ENCODE assay signal across 30 cellular contexts in genomic region chr7:104758504-104758903, GRCh38.
A peak's percentile ranks its signal among the peaks of the same experiment; 100 is the strongest.
DNase-seq lines count a peak whose midpoint lies in the region; ATAC-seq and TF ChIP-seq lines count a peak whose summit lies in the region.
"Had no signal": no experiment of that assay in that cellular context is flagged by ENCODE, and none has a peak within 500 bp of the region (broad histone marks: within the 10 kb centered on the region; RNA-seq: fewer than 3 reads in every experiment).

No MANE protein-coding gene starts in this region.

- peaks cover 4% of the 10 kb centered on the region for H3K9me3 Mint-ChIP-seq in chondrocyte (ENCODE audit: low read depth)
- H3K9me3 Mint-ChIP-seq: activated naive CD4-positive, alpha-beta T cell treated with anti-CD3 and anti-CD28 coated beads, Interleukin-2, amount 50 U/mL, for 72 hours had no signal

- no peak overlapping the region for H3K4me3 ChIP-seq in lower leg skin (ENCODE audit: low read depth, poor library complexity, severe bottlenecking)
- H3K4me3 ChIP-seq: cardiac muscle cell, colonic mucosa, psoas muscle, SJSA1, stomach, thyroid gland had no signal

- no peak for TF ChIP-seq CTCF in chondrocyte (IDR thresholded peaks at IDR 0.05)
- no peak for TF ChIP-seq CTCF in lower leg skin (IDR thresholded peaks at IDR 0.05)

- DNase-seq in DMS 273 treated with DMSO at 0.1 percent for 48 hours (lab: John Stamatoyannopoulos, UW) (peak; percentile 63), LHCN-M2 (ENCODE audit: low read depth) (peak; percentile 46), astrocyte of the hippocampus (ENCODE audit: low read depth, low spot score) (peak; percentile 7), kidney tubule cell (ENCODE audit: low spot score) (peak; percentile 23), chondrocyte (ENCODE audit: low spot score) (no peak), lower leg skin (ENCODE audit: low spot score in 2 of 2) (no peak), HPDE6-E6E7 (ENCODE audit: extremely low spot score) (no peak)
- DNase-seq: activated CD4-positive, alpha-beta T cell treated with anti-CD3 and anti-CD28 coated beads for 4 hours; CD8-positive, alpha-beta memory T cell; colonic mucosa; DMS153; effector CD4-positive, alpha-beta T cell; IMR-90; naive B cell; NCI-H1436 treated with DMSO at 0.1 percent for 48 hours; NCI-H524 treated with DMSO at 0.1 percent for 48 hours; nucleus accumbens; psoas muscle; stimulated activated CD4-positive, alpha-beta T cell treated with anti-CD3 and anti-CD28 coated beads, Interleukin-4, amount 100 ng/mL, for 1 hour; stomach; T-cell; thyroid gland; WERI-Rb-1 had no signal

- no peak overlapping the region for H3K27ac Mint-ChIP-seq in chondrocyte (ENCODE audit: unreplicated experiment)
- H3K27ac Mint-ChIP-seq: activated naive CD4-positive, alpha-beta T cell treated with anti-CD3 and anti-CD28 coated beads, Interleukin-2, amount 50 U/mL, for 72 hours; CD8-positive, alpha-beta memory T cell; mesothelial cell of epicardium; naive B cell; T-cell had no signal

- intact Hi-C loops in lower leg skin (cut with DNase I; ENCODE audit: low total_unique reads): no loop called here

- peaks cover 3% of the 10 kb centered on the region for H3K27me3 Mint-ChIP-seq in chondrocyte (ENCODE audit: low read depth)

- no peak for ATAC-seq in HG02840 (IDR thresholded peaks at IDR 0.05; ENCODE audit: low FRiP score, unreplicated experiment)
- ATAC-seq: activated naive CD4-positive, alpha-beta T cell treated with anti-CD3 and anti-CD28 coated beads, Interleukin-2, amount 50 U/mL, for 72 hours; HCT116; psoas muscle; sciatic nerve; T-cell had no signal

- no peak overlapping the region for H3K4me3 Mint-ChIP-seq in chondrocyte (ENCODE audit: unreplicated experiment)
- H3K4me3 Mint-ChIP-seq: CD8-positive, alpha-beta memory T cell; mesothelial cell of epicardium; naive B cell; T-cell had no signal

- 54 to 55% methylated on average over 4 of the region's 4 CpGs for WGBS in lower leg skin, 2 donors

- H3K36me3 Mint-ChIP-seq in chondrocyte (ENCODE audit: low read depth): no peaks in the 10 kb centered on the region
- H3K36me3 Mint-ChIP-seq: activated naive CD4-positive, alpha-beta T cell treated with anti-CD3 and anti-CD28 coated beads, Interleukin-2, amount 50 U/mL, for 72 hours; CD8-positive, alpha-beta memory T cell; mesothelial cell of epicardium; naive B cell; T-cell had no signal

- H3K4me1 Mint-ChIP-seq in chondrocyte (ENCODE audit: low read depth): no peaks in the 10 kb centered on the region
- H3K4me1 Mint-ChIP-seq: CD8-positive, alpha-beta memory T cell; mesothelial cell of epicardium; naive B cell; T-cell had no signal

- TF ChIP-seq POLR2A in lower leg skin (IDR thresholded peaks at IDR 0.05): no peak

Comparison
In these comparisons a context has a peak if more than half of its experiments do, and no peak if none do; other contexts are left out.
1. DNase-seq: peak in DMS 273 treated with DMSO at 0.1 percent for 48 hours (single experiment), LHCN-M2 (single experiment), astrocyte of the hippocampus (single experiment) and kidney tubule cell (single experiment); none in chondrocyte (single experiment), lower leg skin (0 of 2) and HPDE6-E6E7 (single experiment).